ENCODE assay signal across 21 cellular contexts in genomic region chr10:123213192-123213591, GRCh38. TPM values are rescaled to one million over a fixed set of nuclear protein-coding genes. Genes with fewer than 3 reads are reported as not detected.
DNase-seq lines count a peak whose midpoint lies in the region; FAIRE-seq and TF ChIP-seq lines count a peak whose summit lies in the region.
"Had no signal": no experiment of that assay in that cellular context is flagged by ENCODE, and none has a peak within 500 bp of the region (broad histone marks: within the 10 kb centered on the region; RNA-seq: fewer than 3 reads in every experiment).

No MANE protein-coding gene starts in this region.

- H3K27ac ChIP-seq in H1 (ENCODE audit: low read depth, low read length) (no peak overlapping the region), mammary epithelial cell (ENCODE audit: insufficient read depth, low read depth, low read length) (no peak overlapping the region)
- H3K27ac ChIP-seq: PC-9 had no signal

- no peak overlapping the region for H4K91ac ChIP-seq in H1 (replicated peaks; ENCODE audit: insufficient read length, low read length)

- no peak overlapping the region for H2BK5ac ChIP-seq in H1 (ENCODE audit: low read depth, low read length)

- H2AFZ ChIP-seq in H1 (ENCODE audit: low read length), result 0 out of 2 replicates have a peak overlapping the region, but pooled peaks have one; percentile 4
- no peak overlapping the region for H2AFZ ChIP-seq in mammary epithelial cell (ENCODE audit: low read depth, low read length)
- H2AFZ ChIP-seq: PC-9 had no signal

- H3K4me2 ChIP-seq in H1 (ENCODE audit: insufficient read depth in 1 of 2, low read depth in 2 of 2, low read length in 2 of 2), result no peak overlapping the region
- H3K4me2 ChIP-seq in mammary epithelial cell (ENCODE audit: insufficient read depth, low read depth, low read length), result no peak overlapping the region
- H3K4me2 ChIP-seq: PC-9 had no signal

- POLR2A ChIA-PET in H1 (lab: Charles Lee; ENCODE audit: partially characterized antibody), result interaction anchor here (0.7 to 1.1 kb wide), 2 partner anchors 63 to 88 kb away, joined by 3 read pairs; no protein-coding TSS in a partner anchor

- TF ChIP-seq RAD21 in H1 (IDR thresholded peaks at IDR 0.05 in 1 of 2, conservative IDR thresholded peaks at IDR 0.05 in 1 of 2; ENCODE audit: low read depth in 2 of 2, low read length in 2 of 2), result no peak

- H3K14ac ChIP-seq in H1 (ENCODE audit: insufficient read length), result no peak overlapping the region

- no peak overlapping the region for H3K4ac ChIP-seq in H1 (replicated peaks; ENCODE audit: insufficient read length, low read depth, low read length)

- no peak overlapping the region for H3K9ac ChIP-seq in H1 (replicated peaks in 1 of 4; ENCODE audit: extremely low read depth in 1 of 4, low read depth in 3 of 4, low read length in 3 of 4)
- H3K9ac ChIP-seq in mammary epithelial cell (ENCODE audit: insufficient read depth, low read length), result no peak overlapping the region

- BruUV-seq in mammary epithelial cell (replicated peaks; lab: Mats Ljungman, UMichigan), result no TSS peak

- no peak for TF ChIP-seq POLR2A in H1 (IDR thresholded peaks at IDR 0.05; ENCODE audit: control extremely low read depth in 1 of 2, low read depth in 2 of 2, low read length in 2 of 2)

- H3K4me3 ChIP-seq in H1 (ENCODE audit: extremely low read depth in 1 of 4, insufficient read depth in 2 of 4, low read depth in 3 of 4, low read length in 4 of 4) (no peak overlapping the region), mammary epithelial cell (replicated peaks in 1 of 3; ENCODE audit: insufficient read depth in 1 of 3, low read depth in 2 of 3, low read length in 3 of 3) (no peak overlapping the region)
- H3K4me3 ChIP-seq: PC-9 had no signal

- H3K9me3 ChIP-seq in H1 (ENCODE audit: insufficient read depth in 2 of 2, low read depth in 1 of 2, low read length in 1 of 2) (no peaks in the 10 kb centered on the region), mammary epithelial cell (replicated peaks; ENCODE audit: insufficient read depth, low read length) (no peaks in the 10 kb centered on the region)

- dilution Hi-C loops in mammary epithelial cell (cut with HindIII; ENCODE audit: low sequenced_read_pairs), result no loop called here

- H2BK20ac ChIP-seq in H1 (ENCODE audit: low read length), result no peak overlapping the region

- H4K5ac ChIP-seq in H1 (ENCODE audit: insufficient read length, low read depth, low read length), result no peak overlapping the region

- H3K79me2 ChIP-seq in H1 (ENCODE audit: control insufficient read depth in 1 of 2, insufficient read depth in 2 of 2, low read length in 2 of 2) (no peaks in the 10 kb centered on the region), mammary epithelial cell (ENCODE audit: insufficient read depth, low read length) (no peaks in the 10 kb centered on the region)

- CTCF ChIA-PET in H1 (lab: Charles Lee; ENCODE audit: partially characterized antibody), result interaction anchor here (1.1 to 1.4 kb wide), 2 partner anchors 19 to 345 kb away, joined by 3 read pairs; no protein-coding TSS in a partner anchor
- CTCF ChIA-PET in mammary epithelial cell (lab: Charles Lee; ENCODE audit: low non-redundant PET), result no interaction called here

- H3K18ac ChIP-seq in H1 (ENCODE audit: extremely low read depth, low read length), result no peak overlapping the region

- H3K56ac ChIP-seq in H1 (replicated peaks; ENCODE audit: insufficient read length, low read depth, low read length), result no peak overlapping the region

- peak; percentile 29 for DNase-seq in SK-N-DZ (ENCODE audit: low spot score)
- DNase-seq in H1 (ENCODE audit: low read depth in 1 of 2, low spot score in 2 of 2), result peak in 1 of 2 experiments; percentile 46
- peak; percentile 30 for DNase-seq in iPS-NIHi7 (ENCODE audit: extremely low spot score)
- DNase-seq in GOT3 (lab: John Stamatoyannopoulos, UW), result no peak
- no peak for DNase-seq in cerebellum (ENCODE audit: low spot score)
- DNase-seq in frontal cortex (ENCODE audit: low spot score in 2 of 2), result no peak
- DNase-seq in mammary epithelial cell, result no peak
- DNase-seq: C1 segment of cervical spinal cord; CD4-positive, alpha-beta memory T cell; COR-L47; DMS53; KBM-7; MV-4-11; NCI-H1105; NCI-H1694; NCI-H2029 treated with DMSO at 0.1 percent for 48 hours; NCI-H446 treated with DMSO at 0.1 percent for 48 hours; NCI-H526; PC-9 had no signal

- in situ Hi-C loops in mammary epithelial cell (cut with MboI; ENCODE audit: low sequenced_read_pairs in 2 of 2), result no loop called here

- H3K23ac ChIP-seq in H1 (ENCODE audit: insufficient read length), result no peak overlapping the region

- H3K36me3 ChIP-seq in H1 (ENCODE audit: control insufficient read depth in 2 of 4, insufficient read depth in 4 of 4, low read length in 3 of 4), result no peaks in the 10 kb centered on the region
- H3K36me3 ChIP-seq in mammary epithelial cell (ENCODE audit: insufficient read depth, low read length), result no peaks in the 10 kb centered on the region

- no peak for TF ChIP-seq EP300 in H1 (IDR thresholded peaks at IDR 0.05; ENCODE audit: borderline replicate concordance in 1 of 2, low read depth in 2 of 2, low read length in 2 of 2)

- H2BK15ac ChIP-seq in H1 (ENCODE audit: low read length), result no peak overlapping the region

- FAIRE-seq in H1 (lab: Jason Lieb, UNC) (no peak), frontal cortex (lab: Jason Lieb, UNC) (no peak)
- FAIRE-seq: H54, HTR-8/SVneo had no signal

- H3K4me1 ChIP-seq in H1 (replicated peaks in 1 of 4; ENCODE audit: control insufficient read depth in 3 of 4, insufficient read depth in 4 of 4, low read length in 3 of 4), result no peaks in the 10 kb centered on the region; a peak in 1 of 7 replicates
- H3K4me1 ChIP-seq in mammary epithelial cell (ENCODE audit: insufficient read depth, low read length), result no peaks in the 10 kb centered on the region

- intact Hi-C loops in mammary epithelial cell (cut with micrococcal nuclease), result no loop called here

- H4K20me1 ChIP-seq in H1 (replicated peaks in 1 of 2; ENCODE audit: control insufficient read depth in 1 of 2, insufficient read depth in 2 of 2, low read length in 2 of 2) (no peaks in the 10 kb centered on the region), mammary epithelial cell (ENCODE audit: insufficient read depth, low read length) (no peaks in the 10 kb centered on the region)

- H2BK12ac ChIP-seq in H1 (ENCODE audit: low read depth, low read length), result no peak overlapping the region

- no peak overlapping the region for H4K8ac ChIP-seq in H1 (ENCODE audit: extremely low read depth, insufficient read depth, low read length)

- no peak overlapping the region for H2BK120ac ChIP-seq in H1 (replicated peaks; ENCODE audit: low read depth, low read length)

- no peaks in the 10 kb centered on the region for H3K79me1 ChIP-seq in H1 (ENCODE audit: low read depth, low read length)

- no peaks in the 10 kb centered on the region for H3K23me2 ChIP-seq in H1 (ENCODE audit: low read depth, low read length)

- 68% methylated on average over 5 of the region's 5 CpGs; no CpG with 5 or more reads in 1 of the 2 experiments for WGBS in H1 (ENCODE audit: extremely low coverage in 1 of 2, insufficient coverage in 1 of 2, insufficient read length in 1 of 2, insufficient replicate concordance in 2 of 2, low coverage in 1 of 2, low lambda C conversion rate in 2 of 2, missing lambda C conversion rate in 1 of 2), 2 experiments
- 62% methylated on average over 5 of the region's 5 CpGs for WGBS in mammary epithelial cell (ENCODE audit: low coverage, missing lambda C conversion rate)

- TF ChIP-seq CTCF in H1 (IDR thresholded peaks at IDR 0.05; ENCODE audit: control extremely low read depth in 1 of 3, insufficient read depth in 1 of 3, low read depth in 1 of 3, low read length in 3 of 3), result no peak
- no peak for TF ChIP-seq CTCF in mammary epithelial cell (conservative IDR thresholded peaks at IDR 0.05 in 1 of 2, IDR thresholded peaks at IDR 0.05 in 1 of 2; ENCODE audit: extremely low read depth in 1 of 2, insufficient read depth in 1 of 2, low read depth in 1 of 2, low read length in 2 of 2)

- no peaks in the 10 kb centered on the region for H3K27me3 ChIP-seq in H1 (replicated peaks in 1 of 4; ENCODE audit: control insufficient read depth in 3 of 4, extremely low read depth in 1 of 4, insufficient read depth in 3 of 4, low read length in 3 of 4)
- H3K27me3 ChIP-seq in mammary epithelial cell (ENCODE audit: insufficient read depth, low read length), result no peaks in the 10 kb centered on the region

- H2AK5ac ChIP-seq in H1 (ENCODE audit: low read depth, low read length), result no peak overlapping the region

TF ChIP-seq in H1, 55 proteins besides CTCF, POLR2A, EP300 and RAD21:
- TF ChIP-seq SUZ12 (IDR thresholded peaks at IDR 0.05; ENCODE audit: low read length), result no peak
- TF ChIP-seq SIRT6 (IDR thresholded peaks at IDR 0.05; ENCODE audit: low read length), result no peak
- TF ChIP-seq HDAC6 (IDR thresholded peaks at IDR 0.05; ENCODE audit: low read depth, low read length), result no peak
- TF ChIP-seq CHD1 (IDR thresholded peaks at IDR 0.05; ENCODE audit: low read depth, low read length), result no peak
- no peak for TF ChIP-seq SP4 (IDR thresholded peaks at IDR 0.05; ENCODE audit: low read length)
- TF ChIP-seq YY1 (IDR thresholded peaks at IDR 0.05; ENCODE audit: low read depth, low read length), result peak; percentile 48; the same call in 1 of the 2 replicates
- no peak for TF ChIP-seq TAF1 (IDR thresholded peaks at IDR 0.05; ENCODE audit: low read depth, low read length)
- no peak for TF ChIP-seq USF2 (IDR thresholded peaks at IDR 0.05; ENCODE audit: low read length)

RNA-seq across cellular contexts. Expression of gene BUB3, which starts 59.0 kb away (rescaled TPM):
- 532 and 549 TPM in 2 replicates for polyA plus RNA-seq in SK-N-DZ (2014; cell fraction: cytosol; rRNA removed)
- polyA plus RNA-seq in SK-N-DZ (2014; cell fraction: nucleus; rRNA removed), result 533 and 597 TPM in 2 replicates
- total RNA-seq in H1 (2021; fragmentation: NEBNext Ultra II Directional; extraction: Animal tissue kit (Norgen Biotek cat#: 25700)), result 184 and 207 TPM in 2 replicates
- polyA plus RNA-seq in H1 (2011; rRNA removed) (183 and 187 TPM in 2 replicates), mammary epithelial cell (237 TPM)
- 273 TPM for polyA plus RNA-seq in H1 (2011; cell fraction: cytosol; rRNA removed)
- polyA plus RNA-seq in H1 (2011; cell fraction: nucleus; rRNA removed), result 335 TPM
- 205 to 238 TPM (median 210 TPM) in 4 replicates for polyA plus RNA-seq in H1 (2012, experiment 1 of 2)
- polyA plus RNA-seq in H1 (2012, experiment 2 of 2), result 23.6 TPM
- polyA plus RNA-seq in H1 (2013, experiment 1 of 2), result 139 TPM
- polyA plus RNA-seq in H1 (2013, experiment 2 of 2), result 140 TPM
- polyA minus RNA-seq in H1 (2011; rRNA and poly(A)+ RNA removed), result 387 and 444 TPM in 2 replicates
- 179 TPM for polyA minus RNA-seq in H1 (2011; cell fraction: cytosol; rRNA and poly(A)+ RNA removed)
- 286 TPM for polyA minus RNA-seq in H1 (2011; cell fraction: nucleus; rRNA and poly(A)+ RNA removed)
- total RNA-seq in cerebellum (150 TPM), frontal cortex (90.1 TPM), mammary epithelial cell (100 to 1,000 TPM; 137 to 158 TPM)
- 253 TPM for polyA minus RNA-seq in mammary epithelial cell

Comparison
In these comparisons a context has a peak if more than half of its experiments do, and no peak if none do; other contexts are left out.
1. DNase-seq: peak in SK-N-DZ (single experiment) and iPS-NIHi7 (single experiment); none in GOT3 (single experiment), cerebellum (single experiment), frontal cortex (0 of 2) and mammary epithelial cell (single experiment).